8 cellular contexts compared by ENCODE assay signal in the genomic region with DNA sequence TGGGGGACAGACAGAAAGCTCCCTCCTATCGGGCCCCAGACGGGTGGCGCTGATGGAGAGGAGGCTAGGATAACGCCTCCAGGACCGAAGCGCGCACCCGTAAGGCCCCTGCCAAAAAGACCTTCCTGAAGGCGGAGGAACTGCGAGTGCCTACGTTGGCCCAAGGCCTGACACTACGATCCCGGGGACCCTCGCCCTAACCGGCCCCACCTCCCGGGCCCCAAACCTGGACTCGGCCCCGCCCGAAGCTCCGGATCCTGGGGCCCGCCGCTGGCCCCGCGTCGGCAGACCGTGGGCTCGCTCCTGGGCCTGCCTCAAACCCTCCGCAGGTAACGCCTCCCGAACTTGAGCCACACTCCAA. TPM values are rescaled to one million over a fixed set of nuclear protein-coding genes. Genes with fewer than 3 reads are reported as not detected.
DNase-seq lines count a peak whose midpoint lies in the region; ATAC-seq and TF ChIP-seq lines count a peak whose summit lies in the region.
"Not testable (repeated sequence)": the region's sequence is repeated elsewhere in the genome, so short reads cannot be mapped to it uniquely, and the experiment has no call there.

No MANE protein-coding gene starts in this region.

- TF ChIP-seq EP300 in gastroesophageal sphincter (IDR thresholded peaks at IDR 0.05), result not testable (repeated sequence)

- H3K9me3 ChIP-seq in gastroesophageal sphincter; aorta (ENCODE audit: control insufficient read depth, low read length): not testable (repeated sequence)

- H3K4me3 ChIP-seq in GM06990 (replicated peaks; ENCODE audit: low read depth, low read length), result peak overlapping the region; percentile 64
- peak overlapping the region; percentile 65 to 86 for H3K4me3 ChIP-seq in gastroesophageal sphincter
- peak overlapping the region; percentile 74 for H3K4me3 ChIP-seq in rectal smooth muscle tissue (ENCODE audit: low read length)
- peak overlapping the region; percentile 39 to 42 for H3K4me3 ChIP-seq in aorta (ENCODE audit: low read length in 2 of 2)

- intact Hi-C loops in aorta (cut with DNase I), result not testable (repeated sequence)

- peak in 1 of 2 donors; percentile 36 for TF ChIP-seq POLR2A in gastroesophageal sphincter (IDR thresholded peaks at IDR 0.05)

- H3K4me3 Mint-ChIP-seq in activated CD8-positive, alpha-beta memory T cell treated with anti-CD3 and anti-CD28 coated beads, Interleukin-2, amount 10 ng/mL, durations not matched to agents 7 days and 5 days, result peak overlapping the region; percentile 80
- peak overlapping the region; percentile 90 for H3K4me3 Mint-ChIP-seq in central memory CD8-positive, alpha-beta T cell
- peak overlapping the region; percentile 94 for H3K4me3 Mint-ChIP-seq in memory B cell

- H3K9me3 Mint-ChIP-seq in activated CD8-positive, alpha-beta memory T cell treated with anti-CD3 and anti-CD28 coated beads, Interleukin-2, amount 10 ng/mL, durations not matched to agents 7 days and 5 days (ENCODE audit: low read depth); central memory CD8-positive, alpha-beta T cell; memory B cell: not testable (repeated sequence)

- H3K4me1 ChIP-seq in gastroesophageal sphincter, result peaks cover 0 to 19% (median 4%) of the 10 kb centered on the region in 3 donors
- not testable (repeated sequence) for H3K4me1 ChIP-seq in rectal smooth muscle tissue (ENCODE audit: control insufficient read depth, insufficient read depth, low read length); aorta (ENCODE audit: control insufficient read depth in 1 of 2, insufficient read depth in 2 of 2, low read length in 2 of 2)

- CTCF ChIA-PET in activated CD8-positive, alpha-beta memory T cell treated with anti-CD3 and anti-CD28 coated beads, Interleukin-2, amount 10 ng/mL, durations not matched to agents 7 days and 5 days (lab: Charles Lee), result not testable (repeated sequence)

- H3K27me3 Mint-ChIP-seq in activated CD8-positive, alpha-beta memory T cell treated with anti-CD3 and anti-CD28 coated beads, Interleukin-2, amount 10 ng/mL, durations not matched to agents 7 days and 5 days; central memory CD8-positive, alpha-beta T cell; memory B cell: not testable (repeated sequence)

- H3K36me3 ChIP-seq in GM06990 (ENCODE audit: control insufficient read depth, insufficient read depth, low read length); gastroesophageal sphincter; rectal smooth muscle tissue (ENCODE audit: control insufficient read depth, insufficient read depth, low read length); aorta (ENCODE audit: control insufficient read depth in 1 of 2, insufficient read depth in 2 of 2, low read length in 1 of 2): not testable (repeated sequence)

- DNase-seq in GM06990 (ENCODE audit: extremely low read depth, insufficient read length) (peak; percentile 43), NCI-H226 (peak; percentile 13)
- DNase-seq in activated CD8-positive, alpha-beta memory T cell treated with anti-CD3 and anti-CD28 coated beads, Interleukin-2, amount 10 ng/mL, durations not matched to agents 7 days and 5 days; memory B cell (ENCODE audit: low spot score in 2 of 2); aorta: not testable (repeated sequence)
- peak in 1 of 2 donors; percentile 22 for DNase-seq in central memory CD8-positive, alpha-beta T cell (ENCODE audit: low spot score in 2 of 2)

- WGBS in gastroesophageal sphincter (ENCODE audit: low coverage in 1 of 2), 2 donors, result 0 to 2% methylated on average over 2 to 13 of the region's 30 CpGs
- 0% methylated on average over 22 to 30 of the region's 30 CpGs for WGBS in aorta, 2 donors

- not testable (repeated sequence) for H3K9ac ChIP-seq in rectal smooth muscle tissue (ENCODE audit: low read length)

- H3K36me3 Mint-ChIP-seq in activated CD8-positive, alpha-beta memory T cell treated with anti-CD3 and anti-CD28 coated beads, Interleukin-2, amount 10 ng/mL, durations not matched to agents 7 days and 5 days; central memory CD8-positive, alpha-beta T cell (ENCODE audit: insufficient read depth); memory B cell: not testable (repeated sequence)

- not testable (repeated sequence) for TF ChIP-seq CTCF in GM06990 (IDR thresholded peaks at IDR 0.05; ENCODE audit: insufficient read depth, low read length, poor library complexity, severe bottlenecking); gastroesophageal sphincter (IDR thresholded peaks at IDR 0.05)

- H3K27ac Mint-ChIP-seq in activated CD8-positive, alpha-beta memory T cell treated with anti-CD3 and anti-CD28 coated beads, Interleukin-2, amount 10 ng/mL, durations not matched to agents 7 days and 5 days, result peak overlapping the region; percentile 89
- H3K27ac Mint-ChIP-seq in central memory CD8-positive, alpha-beta T cell (ENCODE audit: low read depth), result peak overlapping the region; percentile 87
- peak overlapping the region; percentile 91 for H3K27ac Mint-ChIP-seq in memory B cell

- peaks cover 17% of the 10 kb centered on the region for H3K4me1 Mint-ChIP-seq in activated CD8-positive, alpha-beta memory T cell treated with anti-CD3 and anti-CD28 coated beads, Interleukin-2, amount 10 ng/mL, durations not matched to agents 7 days and 5 days
- peaks cover 11% of the 10 kb centered on the region for H3K4me1 Mint-ChIP-seq in central memory CD8-positive, alpha-beta T cell
- not testable (repeated sequence) for H3K4me1 Mint-ChIP-seq in memory B cell

- peak overlapping the region; percentile 82 to 96 (median 92) for H3K27ac ChIP-seq in gastroesophageal sphincter
- H3K27ac ChIP-seq in rectal smooth muscle tissue (ENCODE audit: low read depth, low read length), result peak overlapping the region; percentile 77
- peak overlapping the region in 1 of 2 donors; percentile 35 for H3K27ac ChIP-seq in aorta (ENCODE audit: low read depth in 1 of 2, low read length in 2 of 2)

- ATAC-seq in activated CD8-positive, alpha-beta memory T cell treated with anti-CD3 and anti-CD28 coated beads, Interleukin-2, amount 10 ng/mL, durations not matched to agents 7 days and 5 days; central memory CD8-positive, alpha-beta T cell (replicated peaks; ENCODE audit: extremely low read depth, poor library complexity, severe bottlenecking); gastroesophageal sphincter; memory B cell (ENCODE audit: low read depth); aorta (ENCODE audit: low FRiP score): not testable (repeated sequence)

- H3K27me3 ChIP-seq in GM06990 (replicated peaks; ENCODE audit: control insufficient read depth, insufficient read depth, low read length); gastroesophageal sphincter; rectal smooth muscle tissue (ENCODE audit: control insufficient read depth, insufficient read depth, low read length); aorta (ENCODE audit: control insufficient read depth in 1 of 2, insufficient read depth in 2 of 2, low read length in 1 of 2): not testable (repeated sequence)

RNA-seq across cellular contexts. Expression of gene ROPN1B, which starts 53.6 kb away (rescaled TPM):
- total RNA-seq in activated CD8-positive, alpha-beta memory T cell treated with anti-CD3 and anti-CD28 coated beads, Interleukin-2, amount 10 ng/mL, durations not matched to agents 7 days and 5 days, result not detected
- total RNA-seq in gastroesophageal sphincter, result not detected
- total RNA-seq in aorta, result under 1 TPM in 1 of 2 donors, not detected in 1; 0.48 TPM
- polyA plus RNA-seq in aorta, result 1 to 10 TPM in 1 of 2 donors, under 1 TPM in 1; 0.28 to 2.6 TPM
